ENCODE assay signal across 8 cellular contexts in genomic region chr1:66242646-66243547, GRCh38.
DNase-seq lines count a peak whose midpoint lies in the region; ATAC-seq and TF ChIP-seq lines count a peak whose summit lies in the region.

No MANE protein-coding gene starts in this region.

- 47 to 76% methylated on average over 3 to 6 of the region's 6 CpGs for WGBS in endodermal cell (ENCODE audit: insufficient coverage in 1 of 2, insufficient read length in 1 of 2), 2 experiments

- no peak overlapping the region for H3K27ac ChIP-seq in endodermal cell (ENCODE audit: low read depth, low read length)

- H3K27me3 Mint-ChIP-seq in endodermal cell (ENCODE audit: insufficient read depth) (no peaks in the 10 kb centered on the region), mesothelial cell of epicardium (ENCODE audit: low read depth) (no peaks in the 10 kb centered on the region)

- H3K9me3 ChIP-seq in endodermal cell (ENCODE audit: control insufficient read depth, low read length) = no peaks in the 10 kb centered on the region

- TF ChIP-seq CTCF in endodermal cell (conservative IDR thresholded peaks at IDR 0.05) (peak; percentile 99), mesothelial cell of epicardium (IDR thresholded peaks at IDR 0.05; ENCODE audit: unreplicated experiment) (peak; percentile 86)

- peak; percentile 67 for DNase-seq in Caki2 (ENCODE audit: low read depth)
- peak in 65 of 76 experiments; percentile 2 to 70 (median 40) for DNase-seq in HUDEP-2 (lab: John Stamatoyannopoulos, UW; ENCODE audit: unreplicated experiment in 76 of 76)
- DNase-seq in NOMO-1 (lab: John Stamatoyannopoulos, UW; ENCODE audit: unreplicated experiment in 2 of 2) = peak; percentile 63 to 68
- DNase-seq in activated CD8-positive, alpha-beta memory T cell treated with anti-CD3 and anti-CD28 coated beads for 4 hours (ENCODE audit: low read depth in 2 of 2) = peak; percentile 39
- peak; percentile 93 for DNase-seq in endodermal cell
- peak; percentile 67 to 84 for DNase-seq in mesothelial cell of epicardium (ENCODE audit: low spot score in 2 of 2, unreplicated experiment in 2 of 2)
- peak; percentile 53 for DNase-seq in stimulated activated CD8-positive, alpha-beta memory T cell treated with anti-CD3 and anti-CD28 coated beads, Interleukin-4, amount 100 ng/mL, for 24 hours (ENCODE audit: low read depth)

- no peak overlapping the region for H3K9ac ChIP-seq in endodermal cell (ENCODE audit: extremely low read depth, low read length, poor library complexity, severe bottlenecking)

- no peak overlapping the region for H3K27ac Mint-ChIP-seq in endodermal cell
- no peak overlapping the region for H3K27ac Mint-ChIP-seq in mesothelial cell of epicardium

- H3K36me3 Mint-ChIP-seq in endodermal cell (ENCODE audit: low read depth) = no peaks in the 10 kb centered on the region
- no peaks in the 10 kb centered on the region for H3K36me3 Mint-ChIP-seq in mesothelial cell of epicardium

- ATAC-seq in GM21423 (IDR thresholded peaks at IDR 0.05; ENCODE audit: unreplicated experiment) = peak; percentile 80

- no peaks in the 10 kb centered on the region for H3K9me3 Mint-ChIP-seq in endodermal cell
- no peaks in the 10 kb centered on the region for H3K9me3 Mint-ChIP-seq in mesothelial cell of epicardium

- no peak overlapping the region for H3K4me3 ChIP-seq in endodermal cell (ENCODE audit: low read length)

- no peaks in the 10 kb centered on the region for H3K27me3 ChIP-seq in endodermal cell (ENCODE audit: control insufficient read depth, insufficient read depth, low read length, poor library complexity, severe bottlenecking)

- H3K36me3 ChIP-seq in endodermal cell (ENCODE audit: control insufficient read depth, insufficient read depth, low read length) = no peaks in the 10 kb centered on the region

- in situ Hi-C loops in Caki2 (cut with HindIII; ENCODE audit: low pct_unique_long_range_greater_than_20kb, low sequenced_read_pairs) = no loop called here

- no peaks in the 10 kb centered on the region for H3K4me1 Mint-ChIP-seq in endodermal cell
- peaks cover 32% of the 10 kb centered on the region for H3K4me1 Mint-ChIP-seq in mesothelial cell of epicardium

- H3K4me1 ChIP-seq in endodermal cell (ENCODE audit: control insufficient read depth, insufficient read depth, low read length) = no peaks in the 10 kb centered on the region

- no peak overlapping the region for H3K4me3 Mint-ChIP-seq in endodermal cell
- no peak overlapping the region for H3K4me3 Mint-ChIP-seq in mesothelial cell of epicardium

Comparison
In these comparisons a context has a peak if more than half of its experiments do, and no peak if none do; other contexts are left out.
1. DNase-seq: peak in every context shown above with its lines; median percentile 93 in endodermal cell; 76 in mesothelial cell of epicardium; 67 in Caki2; 66 in NOMO-1; 53 in stimulated activated CD8-positive, alpha-beta memory T cell treated with anti-CD3 and anti-CD28 coated beads, Interleukin-4, amount 100 ng/mL, for 24 hours; 40 in HUDEP-2; 39 in activated CD8-positive, alpha-beta memory T cell treated with anti-CD3 and anti-CD28 coated beads for 4 hours.